In genomic region chr12:45670339-45671065, GRCh38 we compare ENCODE assay signal across 9 cellular contexts. TPM values are rescaled to one million over a fixed set of nuclear protein-coding genes. Genes with fewer than 3 reads are reported as not detected.
A peak's percentile ranks its signal among the peaks of the same experiment; 100 is the strongest.
DNase-seq lines count a peak whose midpoint lies in the region; ATAC-seq and TF ChIP-seq lines count a peak whose summit lies in the region.
"Had no signal": no experiment of that assay in that cellular context is flagged by ENCODE, and none has a peak within 500 bp of the region (broad histone marks: within the 10 kb centered on the region; RNA-seq: fewer than 3 reads in every experiment).

No MANE protein-coding gene starts in this region.

- DNase-seq in GM06990 (ENCODE audit: extremely low read depth, insufficient read length) = peak; percentile 24
- DNase-seq in epithelial cell of esophagus (ENCODE audit: low read depth) = peak; percentile 14
- DNase-seq in A673 (ENCODE audit: low spot score) = no peak
- no peak for DNase-seq in SHP77 (lab: John Stamatoyannopoulos, UW)
- no peak for DNase-seq in activated effector memory CD4-positive, alpha-beta T cell treated with anti-CD3 and anti-CD28 coated beads, Interleukin-2, amount 50 U/mL, for 16 hours
- DNase-seq in posterior cingulate gyrus = no peak
- DNase-seq: right lobe of liver had no signal

- H3K27ac ChIP-seq in A673 (ENCODE audit: low read depth, low read length, poor library complexity, severe bottlenecking) = no peak overlapping the region
- H3K27ac ChIP-seq: right lobe of liver had no signal

- intact Hi-C loops in A673 (cut with micrococcal nuclease; ENCODE audit: unreplicated experiment) = no loop called here
- intact Hi-C loops in posterior cingulate gyrus (cut with DNase I) = no loop called here

- H3K9me3 ChIP-seq in A673 (ENCODE audit: low read depth, low read length, poor library complexity, severe bottlenecking) = no peaks in the 10 kb centered on the region
- H3K9me3 ChIP-seq: right lobe of liver had no signal

- BruUV-seq in A673 (replicated peaks; lab: Mats Ljungman, UMichigan) = no TSS peak

- H3K27me3 ChIP-seq in GM06990 (replicated peaks; ENCODE audit: control insufficient read depth, insufficient read depth, low read length) = no peaks in the 10 kb centered on the region
- no peaks in the 10 kb centered on the region for H3K27me3 ChIP-seq in A673 (replicated peaks; ENCODE audit: insufficient read depth, low read depth, low read length, poor library complexity)
- H3K27me3 ChIP-seq: right lobe of liver had no signal

- CTCF ChIA-PET in A673 (lab: Charles Lee) = no interaction called here

- peak; percentile 58 for ATAC-seq in GM21515 (IDR thresholded peaks at IDR 0.05; ENCODE audit: unreplicated experiment)
- peak; percentile 50 for ATAC-seq in HG03571 (IDR thresholded peaks at IDR 0.05; ENCODE audit: unreplicated experiment)

- peaks cover 6% of the 10 kb centered on the region for H3K4me1 ChIP-seq in A673 (ENCODE audit: insufficient read depth, low read length, poor library complexity, severe bottlenecking)
- H3K4me1 ChIP-seq: right lobe of liver had no signal

- H3K4me3 ChIP-seq in GM06990 (replicated peaks; ENCODE audit: low read depth, low read length) (no peak overlapping the region), epithelial cell of esophagus (ENCODE audit: low read length) (no peak overlapping the region), A673 (ENCODE audit: low read depth, low read length, poor library complexity, severe bottlenecking) (no peak overlapping the region)
- H3K4me3 ChIP-seq: right lobe of liver had no signal

- TF ChIP-seq CTCF in GM06990 (IDR thresholded peaks at IDR 0.05; ENCODE audit: insufficient read depth, low read length, poor library complexity, severe bottlenecking) (no peak), epithelial cell of esophagus (IDR thresholded peaks at IDR 0.05; ENCODE audit: insufficient read depth, low read depth, low read length, missing control alignments) (no peak), A673 (conservative IDR thresholded peaks at IDR 0.05; ENCODE audit: low read depth, low read length) (no peak)

- H3K36me3 ChIP-seq in GM06990 (ENCODE audit: control insufficient read depth, insufficient read depth, low read length) (no peaks in the 10 kb centered on the region), A673 (ENCODE audit: insufficient read depth, low read length, poor library complexity, severe bottlenecking) (no peaks in the 10 kb centered on the region)
- H3K36me3 ChIP-seq: right lobe of liver had no signal

- POLR2A ChIA-PET in A673 (lab: Charles Lee; ENCODE audit: low non-redundant PET) = no interaction called here

RNA-seq across cellular contexts. Expression of gene ARID2, which starts 59.0 kb away (rescaled TPM):
- 60.3 and 72.2 TPM in 2 replicates for total RNA-seq in A673 (2021)

Comparison
In these comparisons a context has a peak if more than half of its experiments do, and no peak if none do; other contexts are left out.
1. DNase-seq: peak in GM06990 (single experiment) and epithelial cell of esophagus (single experiment); none in A673 (single experiment), SHP77 (0 of 2), activated effector memory CD4-positive, alpha-beta T cell treated with anti-CD3 and anti-CD28 coated beads, Interleukin-2, amount 50 U/mL, for 16 hours (single experiment) and posterior cingulate gyrus (0 of 10).